18 cellular contexts compared by ENCODE assay signal in the genomic region with DNA sequence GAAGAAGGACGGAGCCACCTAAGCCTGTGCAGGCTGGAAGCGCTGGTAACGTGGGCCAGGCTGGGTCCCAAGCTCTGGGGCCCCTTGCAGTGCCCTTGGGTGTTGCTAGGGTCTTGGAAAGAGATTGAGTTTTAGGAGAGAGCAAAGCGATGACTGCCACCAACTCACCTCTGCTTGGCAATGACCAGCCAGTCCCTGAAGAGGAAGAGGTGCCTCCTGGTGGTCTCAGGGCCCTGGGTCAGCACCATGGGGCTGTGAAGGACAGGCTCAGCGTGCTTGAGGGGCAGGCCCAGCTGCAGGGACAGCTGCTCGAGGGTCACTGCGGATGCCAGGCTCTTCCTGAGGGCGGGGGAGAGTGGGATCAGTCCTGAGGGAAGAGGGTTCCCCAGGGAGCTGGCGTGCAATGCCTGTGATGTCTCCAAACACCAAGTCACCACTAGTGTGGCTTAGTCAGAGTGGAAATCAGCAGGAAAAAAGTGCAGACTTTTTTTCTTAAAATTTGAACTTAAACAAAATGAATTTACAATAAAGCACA. TPM values are rescaled to one million over a fixed set of nuclear protein-coding genes. Genes with fewer than 3 reads are reported as not detected.
DNase-seq lines count a peak whose midpoint lies in the region; ATAC-seq and TF ChIP-seq lines count a peak whose summit lies in the region.
"Had no signal": no experiment of that assay in that cellular context is flagged by ENCODE, and none has a peak within 500 bp of the region (broad histone marks: within the 10 kb centered on the region; RNA-seq: fewer than 3 reads in every experiment).

No MANE protein-coding gene starts in this region.

- no peak overlapping the region for H3K4me3 Mint-ChIP-seq in activated naive CD4-positive, alpha-beta T cell treated with anti-CD3 and anti-CD28 coated beads, Interleukin-2, amount 50 U/mL, for 24 hours
- no peak overlapping the region for H3K4me3 Mint-ChIP-seq in CD4-positive, alpha-beta T cell

- peaks cover 74% of the 10 kb centered on the region for H3K4me1 ChIP-seq in OCI-LY1 (ENCODE audit: insufficient read depth, low read length, severe bottlenecking)
- no peaks in the 10 kb centered on the region for H3K4me1 ChIP-seq in colonic mucosa
- peaks cover 1% of the 10 kb centered on the region for H3K4me1 ChIP-seq in testis
- H3K4me1 ChIP-seq: Caco-2 had no signal

- CTCF ChIA-PET in CD4-positive, alpha-beta T cell (lab: Charles Lee) = interaction anchor here (1.1 kb wide), 1 partner anchor 39 kb away, joined by 4 read pairs; no protein-coding TSS in a partner anchor

- H3K27me3 ChIP-seq in OCI-LY1 (ENCODE audit: insufficient read depth, low read length) (no peaks in the 10 kb centered on the region), colonic mucosa (no peaks in the 10 kb centered on the region), testis (no peaks in the 10 kb centered on the region)
- H3K27me3 ChIP-seq in CD4-positive, alpha-beta T cell (ENCODE audit: control insufficient read depth, insufficient read depth, low read length) = no peaks in the 10 kb centered on the region
- H3K27me3 ChIP-seq: esophagus squamous epithelium had no signal

- peak overlapping the region; percentile 99 for H3K27ac ChIP-seq in OCI-LY1 (ENCODE audit: low read depth, low read length, poor library complexity, severe bottlenecking)
- no peak overlapping the region for H3K27ac ChIP-seq in colonic mucosa
- H3K27ac ChIP-seq in testis = no peak overlapping the region
- H3K27ac ChIP-seq in CD4-positive, alpha-beta T cell (ENCODE audit: low read depth, low read length) = no peak overlapping the region
- H3K27ac ChIP-seq: esophagus squamous epithelium had no signal

- H3K4me1 Mint-ChIP-seq in activated naive CD4-positive, alpha-beta T cell treated with anti-CD3 and anti-CD28 coated beads, Interleukin-2, amount 50 U/mL, for 24 hours = peaks cover 88% of the 10 kb centered on the region
- H3K4me1 Mint-ChIP-seq in CD4-positive, alpha-beta T cell (ENCODE audit: low read depth) = peaks cover 65% of the 10 kb centered on the region

- WGBS in testis, 2 donors = 87 to 90% methylated on average over 9 of the region's 9 CpGs

- no peak for ATAC-seq in GM21381 (IDR thresholded peaks at IDR 0.05; ENCODE audit: unreplicated experiment)
- no peak for ATAC-seq in CD4-positive, alpha-beta T cell (ENCODE audit: poor library complexity)

- no peaks in the 10 kb centered on the region for H4K20me1 ChIP-seq in OCI-LY1 (ENCODE audit: insufficient read depth, low read length)

- H3K4me3 ChIP-seq in OCI-LY1 (ENCODE audit: low read depth, low read length, poor library complexity, severe bottlenecking) (no peak overlapping the region), colonic mucosa (no peak overlapping the region), testis (no peak overlapping the region)
- H3K4me3 ChIP-seq: esophagus squamous epithelium had no signal

- no peak for DNase-seq in activated naive CD4-positive, alpha-beta T cell treated with anti-CD3 and anti-CD28 coated beads, Interleukin-2, amount 50 U/mL, for 16 hours
- DNase-seq in colonic mucosa = peak; percentile 12
- peak; percentile 2 for DNase-seq in testis
- no peak for DNase-seq in CD4-positive, alpha-beta T cell
- DNase-seq: activated gamma-delta T cell treated with Interleukin-2 at 50 U/mL for 16 hours; Caco-2; effector CD8-positive, alpha-beta T cell; esophagus squamous epithelium; KG1; mesendoderm; NCI-H1048; NCI-H2081; NCI-H526; SHP77 treated with DMSO at 0.1 percent for 48 hours; stimulated activated CD4-positive, alpha-beta T cell treated with anti-CD3 and anti-CD28 coated beads, Interleukin-12 subunit alpha, Interleukin-12 subunit beta, amount 100 ng/mL, for 4 hours had no signal

- H3K27ac Mint-ChIP-seq in activated naive CD4-positive, alpha-beta T cell treated with anti-CD3 and anti-CD28 coated beads, Interleukin-2, amount 50 U/mL, for 24 hours = peak overlapping the region; percentile 82
- no peak overlapping the region for H3K27ac Mint-ChIP-seq in CD4-positive, alpha-beta T cell

- H3K36me3 ChIP-seq in OCI-LY1 (ENCODE audit: insufficient read depth, low read length) (no peaks in the 10 kb centered on the region), colonic mucosa (no peaks in the 10 kb centered on the region), testis (ENCODE audit: low read depth, missing control alignments) (no peaks in the 10 kb centered on the region)
- H3K36me3 ChIP-seq: esophagus squamous epithelium had no signal

- TF ChIP-seq CTCF in OCI-LY1 (IDR thresholded peaks at IDR 0.05; ENCODE audit: low read length) (peak; percentile 24; the same call in 1 of the 2 replicates), colonic mucosa (IDR thresholded peaks at IDR 0.05) (no peak), testis (IDR thresholded peaks at IDR 0.05) (no peak)
- no peak for TF ChIP-seq CTCF in CD4-positive, alpha-beta T cell (IDR thresholded peaks at IDR 0.05)

- H3F3A ChIP-seq in OCI-LY1 (ENCODE audit: insufficient read depth, low read length) = no peaks in the 10 kb centered on the region

- H3K9me3 ChIP-seq in OCI-LY1 (ENCODE audit: low read length) (no peaks in the 10 kb centered on the region), colonic mucosa (no peaks in the 10 kb centered on the region), testis (no peaks in the 10 kb centered on the region)
- no peaks in the 10 kb centered on the region for H3K9me3 ChIP-seq in CD4-positive, alpha-beta T cell (ENCODE audit: control insufficient read depth, low read length)
- H3K9me3 ChIP-seq: Caco-2, esophagus squamous epithelium had no signal

- POLR2A ChIA-PET in CD4-positive, alpha-beta T cell (lab: Charles Lee) = interaction anchor here (1.4 to 9.6 kb wide), 4 partner anchors 11 to 60 kb away, joined by 4 to 99 read pairs (median 20); a partner anchor contains a TSS

- H3K9me2 ChIP-seq in OCI-LY1 (ENCODE audit: low read depth, low read length) = no peaks in the 10 kb centered on the region

- H3K36me3 Mint-ChIP-seq in activated naive CD4-positive, alpha-beta T cell treated with anti-CD3 and anti-CD28 coated beads, Interleukin-2, amount 50 U/mL, for 24 hours = no peaks in the 10 kb centered on the region
- no peaks in the 10 kb centered on the region for H3K36me3 Mint-ChIP-seq in CD4-positive, alpha-beta T cell (ENCODE audit: low read depth)

- TF ChIP-seq POLR2A in testis (IDR thresholded peaks at IDR 0.05) = no peak

- no peaks in the 10 kb centered on the region for H3K79me2 ChIP-seq in OCI-LY1 (ENCODE audit: insufficient read depth, low read length)

- H3K4me2 ChIP-seq in OCI-LY1 (ENCODE audit: low read length) = peak overlapping the region; percentile 61

- no peaks in the 10 kb centered on the region for H3K27me3 Mint-ChIP-seq in activated naive CD4-positive, alpha-beta T cell treated with anti-CD3 and anti-CD28 coated beads, Interleukin-2, amount 50 U/mL, for 24 hours
- no peaks in the 10 kb centered on the region for H3K27me3 Mint-ChIP-seq in CD4-positive, alpha-beta T cell

- intact Hi-C loops in colonic mucosa (cut with DNase I) = no loop called here
- intact Hi-C loops in testis (cut with DNase I; ENCODE audit: low total_unique reads) = no loop called here
- intact Hi-C loops in CD4-positive, alpha-beta T cell (cut with DNase I, micrococcal nuclease) = loop anchor here in 1 of 2 experiments (2.0 kb wide), 2 partner anchors 31 to 49 kb away; no protein-coding TSS in a partner anchor

- no peak overlapping the region for H2AFZ ChIP-seq in OCI-LY1 (ENCODE audit: low read length)

- no peaks in the 10 kb centered on the region for H3K9me3 Mint-ChIP-seq in activated naive CD4-positive, alpha-beta T cell treated with anti-CD3 and anti-CD28 coated beads, Interleukin-2, amount 50 U/mL, for 24 hours
- no peaks in the 10 kb centered on the region for H3K9me3 Mint-ChIP-seq in CD4-positive, alpha-beta T cell

- H3K9ac ChIP-seq in OCI-LY1 (ENCODE audit: low read length) (peak overlapping the region; percentile 47; the same call in 1 of the 2 replicates), colonic mucosa (ENCODE audit: low read depth in 2 of 2, low read length in 2 of 2) (no peak overlapping the region)

RNA-seq across cellular contexts. Expression of a gene that starts 50.8 kb away (rescaled TPM):
- total RNA-seq in colonic mucosa (1 to 10 TPM; 1.1 to 2.3 TPM), testis (1 to 10 TPM; 1.1 to 4.5 TPM)
- 4.9 TPM for polyA plus RNA-seq in testis (ENCODE audit: insufficient read depth, low read depth, low replicate concordance)
- total RNA-seq in CD4-positive, alpha-beta T cell = 100 to 1,000 TPM; 245 to 261 TPM
- total RNA-seq: Caco-2 had no signal

Comparison
In these comparisons a context has a peak if more than half of its experiments do, and no peak if none do; other contexts are left out.
1. DNase-seq: peak in colonic mucosa (single experiment) and testis (single experiment); none in activated naive CD4-positive, alpha-beta T cell treated with anti-CD3 and anti-CD28 coated beads, Interleukin-2, amount 50 U/mL, for 16 hours (single experiment) and CD4-positive, alpha-beta T cell (0 of 10).
2. RNA of a gene that starts 50.8 kb away (total RNA-seq): 245 to 261 TPM in CD4-positive, alpha-beta T cell; 1.1 to 4.5 TPM in testis and 1.1 to 2.3 TPM in colonic mucosa; every median in the first group is over 10 times any median in the second.